ENCODE assay signal across 8 cellular contexts in the genomic region with DNA sequence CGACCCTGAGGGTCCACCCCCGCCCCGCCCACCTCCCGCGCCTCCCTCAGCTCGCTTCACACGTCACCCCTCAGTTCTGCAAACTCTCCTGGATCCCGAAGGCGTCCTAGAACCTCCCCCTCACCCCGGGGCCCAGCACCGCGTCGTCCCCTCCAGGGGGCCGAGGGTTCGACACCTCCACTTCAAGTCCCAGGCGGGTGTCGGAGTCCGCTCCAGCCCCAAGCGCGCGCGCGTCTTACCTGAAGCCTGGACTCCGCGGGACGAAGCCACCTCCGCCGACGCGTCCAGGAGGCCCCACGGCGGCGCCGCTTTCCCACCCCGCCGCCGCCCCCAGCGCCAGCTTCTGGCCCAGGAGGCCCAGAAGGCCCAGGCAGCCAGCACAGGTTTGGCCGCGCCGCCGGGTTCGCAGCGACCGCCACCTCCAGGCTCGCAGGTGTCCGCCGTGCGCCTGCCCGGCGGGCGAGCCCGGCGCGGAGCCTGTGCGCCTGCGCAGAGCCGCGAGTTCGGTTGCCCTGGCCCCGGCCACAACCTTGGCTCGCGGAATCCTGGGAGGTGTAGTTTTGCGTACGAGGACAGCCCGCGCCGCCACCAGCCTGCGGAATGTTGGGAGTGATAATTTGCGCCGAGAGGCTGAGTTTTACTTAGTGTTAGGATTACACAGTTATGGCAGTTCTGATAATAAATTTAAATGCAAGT. TPM values are rescaled to one million over a fixed set of nuclear protein-coding genes. Genes with fewer than 3 reads are reported as not detected.
A peak's percentile ranks its signal among the peaks of the same experiment; 100 is the strongest.
DNase-seq lines count a peak whose midpoint lies in the region; ATAC-seq and TF ChIP-seq lines count a peak whose summit lies in the region.

POMGNT2 (minus strand) TSS at position 483 of the 696 bp plus-strand sequence. CDS start 24,648 bp downstream, outside the sequence.

- no peaks in the 10 kb centered on the region for H3K36me3 ChIP-seq in ascending aorta
- H3K36me3 ChIP-seq in right atrium auricular region = no peaks in the 10 kb centered on the region
- no peaks in the 10 kb centered on the region for H3K36me3 ChIP-seq in prostate gland
- no peaks in the 10 kb centered on the region for H3K36me3 ChIP-seq in upper lobe of right lung

- H3K27ac ChIP-seq in ascending aorta = peak within 1 kb of the TSS in 1 of 2 donors; percentile 59
- peak within 1 kb of the TSS; percentile 80 to 86 for H3K27ac ChIP-seq in right atrium auricular region
- H3K27ac ChIP-seq in prostate gland = peak within 1 kb of the TSS; percentile 57 to 58
- peak within 1 kb of the TSS; percentile 68 for H3K27ac ChIP-seq in upper lobe of right lung

- TF ChIP-seq CTCF in ascending aorta (IDR thresholded peaks at IDR 0.05) = no peak
- TF ChIP-seq CTCF in right atrium auricular region (IDR thresholded peaks at IDR 0.05) = no peak
- TF ChIP-seq CTCF in prostate gland (IDR thresholded peaks at IDR 0.05) = peak in 2 of 4 experiments; percentile 24 to 27
- TF ChIP-seq CTCF in upper lobe of right lung (IDR thresholded peaks at IDR 0.05) = no peak

- H3K4me3 ChIP-seq in ascending aorta = peak within 1 kb of the TSS; percentile 76 to 98
- peak within 1 kb of the TSS; percentile 96 for H3K4me3 ChIP-seq in right atrium auricular region
- H3K4me3 ChIP-seq in prostate gland = peak within 1 kb of the TSS; percentile 62 to 74
- peak within 1 kb of the TSS; percentile 84 for H3K4me3 ChIP-seq in upper lobe of right lung

- ATAC-seq in HG02678 (IDR thresholded peaks at IDR 0.05; ENCODE audit: unreplicated experiment) (peak; percentile 97), upper lobe of right lung (peak; percentile 98)

- intact Hi-C loops in ascending aorta (cut with DNase I) (loop anchor here (2.0 to 5.0 kb wide), 4 partner anchors 103 to 181 kb away; partner anchors contain the start of genes GASK1A and SNRK), prostate gland (cut with DNase I) (loop anchor here (2.0 to 10.0 kb wide), 2 partner anchors 47 to 179 kb away; partner anchors contain the start of gene SNRK), upper lobe of right lung (cut with DNase I) (no loop called here)

- DNase-seq in GM04503 (ENCODE audit: low read depth) = peak; percentile 20
- peak; percentile 48 for DNase-seq in NCI-H146 treated with DMSO at 0.1 percent for 48 hours (lab: John Stamatoyannopoulos, UW; ENCODE audit: unreplicated experiment)
- DNase-seq in T-helper 22 cell (ENCODE audit: low read depth) = peak; percentile 70
- peak; percentile 45 to 91 for DNase-seq in ascending aorta (ENCODE audit: low spot score in 2 of 2)
- peak; percentile 84 for DNase-seq in right atrium auricular region (ENCODE audit: low spot score)
- DNase-seq in prostate gland (ENCODE audit: low spot score) = peak; percentile 89
- DNase-seq in upper lobe of right lung = peak; percentile 95

- peak; percentile 44 for TF ChIP-seq POLR2A in prostate gland (IDR thresholded peaks at IDR 0.05)

- WGBS in prostate gland = under 1% methylated on average over 70 of the region's 71 CpGs

- H3K4me1 ChIP-seq in ascending aorta (peaks cover 3 to 8% of the 10 kb centered on the region in 2 donors), right atrium auricular region (peaks cover 0 to 40% of the 10 kb centered on the region in 2 donors), prostate gland (replicated peaks) (no peaks in the 10 kb centered on the region), upper lobe of right lung (peaks cover 15% of the 10 kb centered on the region)

- H3K27me3 ChIP-seq in ascending aorta = no peaks in the 10 kb centered on the region
- no peaks in the 10 kb centered on the region for H3K27me3 ChIP-seq in right atrium auricular region
- H3K27me3 ChIP-seq in prostate gland (replicated peaks; ENCODE audit: insufficient read depth) = no peaks in the 10 kb centered on the region
- no peaks in the 10 kb centered on the region for H3K27me3 ChIP-seq in upper lobe of right lung

- H3K9me3 ChIP-seq in ascending aorta (no peaks in the 10 kb centered on the region), right atrium auricular region (no peaks in the 10 kb centered on the region), prostate gland (no peaks in the 10 kb centered on the region), upper lobe of right lung (no peaks in the 10 kb centered on the region)

RNA-seq across cellular contexts. Expression of gene POMGNT2, which starts in this region (rescaled TPM):
- 14.5 TPM for total RNA-seq in ascending aorta
- total RNA-seq in right atrium auricular region = 10 to 100 TPM; 28.0 to 33.1 TPM
- total RNA-seq in prostate gland = 10 to 100 TPM; 20.7 to 46.5 TPM
- total RNA-seq in upper lobe of right lung = 10.8 TPM

Comparison
In these comparisons a context has a peak if more than half of its experiments do, and no peak if none do; other contexts are left out.
1. DNase-seq: peak in every context shown above with its lines; median percentile 95 in upper lobe of right lung; 89 in prostate gland; 84 in right atrium auricular region; 70 in T-helper 22 cell; 68 in ascending aorta; 48 in NCI-H146 treated with DMSO at 0.1 percent for 48 hours; 20 in GM04503.